ENCODE assay signal across 28 cellular contexts in the genomic region with DNA sequence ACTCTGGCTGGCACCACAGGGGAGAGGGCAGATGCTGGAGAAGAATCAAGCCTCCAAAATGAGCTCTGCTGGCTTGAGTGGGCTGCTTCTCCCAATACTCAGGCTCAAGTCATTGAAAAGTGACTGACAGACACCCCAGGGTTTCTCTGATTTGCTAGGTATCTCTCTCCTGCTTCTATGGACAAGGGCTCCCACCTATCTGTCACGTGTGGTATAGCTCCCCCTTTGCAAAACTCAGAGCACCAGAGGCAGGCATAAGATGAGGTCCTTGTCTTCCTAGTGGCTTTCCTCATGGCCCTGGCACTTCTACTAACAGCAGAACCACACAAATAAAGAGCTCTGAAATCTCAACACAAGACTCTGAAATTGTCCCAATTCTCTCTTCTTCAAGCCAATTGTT.
DNase-seq lines count a peak whose midpoint lies in the region; ATAC-seq, FAIRE-seq and TF ChIP-seq lines count a peak whose summit lies in the region.
"Had no signal": no experiment of that assay in that cellular context is flagged by ENCODE, and none has a peak within 500 bp of the region (broad histone marks: within the 10 kb centered on the region; RNA-seq: fewer than 3 reads in every experiment).

No MANE protein-coding gene starts in this region.

- no peaks in the 10 kb centered on the region for H3K4me1 Mint-ChIP-seq in activated CD8-positive, alpha-beta T cell treated with anti-CD3 and anti-CD28 coated beads, Interleukin-2, amount 10 ng/mL, durations not matched to agents 7 days and 5 days (ENCODE audit: low read depth)
- H3K4me1 Mint-ChIP-seq: activated naive CD8-positive, alpha-beta T cell treated with anti-CD3 and anti-CD28 coated beads for 36 hours had no signal

- no peaks in the 10 kb centered on the region for H3K36me3 ChIP-seq in WERI-Rb-1
- H3K36me3 ChIP-seq: ascending aorta had no signal

- no peak overlapping the region for H3K4me3 Mint-ChIP-seq in activated CD8-positive, alpha-beta T cell treated with anti-CD3 and anti-CD28 coated beads, Interleukin-2, amount 10 ng/mL, durations not matched to agents 7 days and 5 days
- H3K4me3 Mint-ChIP-seq: activated CD4-positive, alpha-beta memory T cell treated with anti-CD3 and anti-CD28 coated beads for 36 hours; activated naive CD8-positive, alpha-beta T cell treated with anti-CD3 and anti-CD28 coated beads for 36 hours; memory B cell had no signal

- H3K9me3 ChIP-seq in WERI-Rb-1 (ENCODE audit: severe bottlenecking): peaks cover 16% of the 10 kb centered on the region

- H3K36me3 Mint-ChIP-seq in activated CD8-positive, alpha-beta T cell treated with anti-CD3 and anti-CD28 coated beads, Interleukin-2, amount 10 ng/mL, durations not matched to agents 7 days and 5 days (ENCODE audit: low read depth): no peaks in the 10 kb centered on the region
- H3K36me3 Mint-ChIP-seq: activated CD4-positive, alpha-beta memory T cell treated with anti-CD3 and anti-CD28 coated beads for 36 hours; activated naive CD8-positive, alpha-beta T cell treated with anti-CD3 and anti-CD28 coated beads for 36 hours had no signal

- FAIRE-seq in H54 (lab: Jason Lieb, UNC): no peak
- FAIRE-seq: small intestine, urothelium cell line had no signal

- peak; percentile 0; the same call in 1 of the 2 replicates for TF ChIP-seq CTCF in AG09319 (IDR thresholded peaks at IDR 0.05; ENCODE audit: low read depth, low read length)
- peak; percentile 11; the same call in 1 of the 2 replicates for TF ChIP-seq CTCF in GM12875 (IDR thresholded peaks at IDR 0.05; ENCODE audit: borderline replicate concordance, insufficient read depth, low read depth, low read length)
- TF ChIP-seq CTCF in WERI-Rb-1 (IDR thresholded peaks at IDR 0.05; ENCODE audit: low read depth, low read length): peak; percentile 64

- H3K27me3 Mint-ChIP-seq in activated CD8-positive, alpha-beta T cell treated with anti-CD3 and anti-CD28 coated beads, Interleukin-2, amount 10 ng/mL, durations not matched to agents 7 days and 5 days (ENCODE audit: low read depth): no peaks in the 10 kb centered on the region
- H3K27me3 Mint-ChIP-seq: activated naive CD8-positive, alpha-beta T cell treated with anti-CD3 and anti-CD28 coated beads for 36 hours; memory B cell had no signal

- POLR2A ChIA-PET in activated CD8-positive, alpha-beta T cell treated with anti-CD3 and anti-CD28 coated beads, Interleukin-2, amount 10 ng/mL, durations not matched to agents 7 days and 5 days (lab: Charles Lee): no interaction called here

- H3K27ac ChIP-seq in WERI-Rb-1: no peak overlapping the region
- H3K27ac ChIP-seq: ascending aorta, C4-2B had no signal

- CTCF ChIA-PET in activated CD8-positive, alpha-beta T cell treated with anti-CD3 and anti-CD28 coated beads, Interleukin-2, amount 10 ng/mL, durations not matched to agents 7 days and 5 days (lab: Charles Lee): interaction anchor here (1.1 kb wide), 1 partner anchor 321 kb away, joined by 5 read pairs; no protein-coding TSS in a partner anchor

- no peak for DNase-seq in AG09319 (ENCODE audit: extremely low read depth, low read depth)
- DNase-seq in WERI-Rb-1: no peak
- peak; percentile 49 for DNase-seq in iPS-NIHi11 (ENCODE audit: low spot score)
- DNase-seq in H54 (ENCODE audit: insufficient read length, low spot score): no peak
- no peak for DNase-seq in HPDE6-E6E7 (ENCODE audit: extremely low spot score)
- DNase-seq in activated CD8-positive, alpha-beta T cell treated with anti-CD3 and anti-CD28 coated beads, Interleukin-2, amount 10 ng/mL, durations not matched to agents 7 days and 5 days: no peak
- DNase-seq: activated CD4-positive, alpha-beta memory T cell treated with anti-CD3 and anti-CD28 coated beads for 36 hours; activated naive CD8-positive, alpha-beta T cell treated with anti-CD3 and anti-CD28 coated beads for 36 hours; Calu3; central memory CD4-positive, alpha-beta T cell; dermis blood vessel endothelial cell; EL; IMR-90; NCI-H1105 treated with DMSO at 0.1 percent for 48 hours; NCI-H2029 treated with DMSO at 0.1 percent for 48 hours; NCI-H226; NCI-H82; small intestine; substantia nigra; T-helper 9 cell had no signal

- H3K4me3 ChIP-seq in GM12875 (ENCODE audit: low read depth, low read length) (no peak overlapping the region), WERI-Rb-1 (ENCODE audit: low read depth, low read length) (no peak overlapping the region)
- H3K4me3 ChIP-seq: ascending aorta had no signal

- peaks cover 12% of the 10 kb centered on the region for H3K9me3 Mint-ChIP-seq in activated CD8-positive, alpha-beta T cell treated with anti-CD3 and anti-CD28 coated beads, Interleukin-2, amount 10 ng/mL, durations not matched to agents 7 days and 5 days (ENCODE audit: insufficient read depth)

- TF ChIP-seq POLR2A in H54 (IDR thresholded peaks at IDR 0.05; ENCODE audit: low read depth, low read length): no peak

- no peak overlapping the region for H3K27ac Mint-ChIP-seq in activated CD8-positive, alpha-beta T cell treated with anti-CD3 and anti-CD28 coated beads, Interleukin-2, amount 10 ng/mL, durations not matched to agents 7 days and 5 days
- H3K27ac Mint-ChIP-seq: activated CD4-positive, alpha-beta memory T cell treated with anti-CD3 and anti-CD28 coated beads for 36 hours; activated naive CD8-positive, alpha-beta T cell treated with anti-CD3 and anti-CD28 coated beads for 36 hours; activated T-helper 2 cell treated with anti-CD3 and anti-CD28 coated beads, Interferon-gamma antibody, Interleukin-2, Interleukin-4, amounts not matched to agents 10 μg/mL and 5 μg/mL and 100 μg/mL, durations not matched to agents 14 hours and 24 hours and 36 hours; memory B cell had no signal

- ATAC-seq in esophagus mucosa: no peak
- ATAC-seq in activated CD8-positive, alpha-beta T cell treated with anti-CD3 and anti-CD28 coated beads, Interleukin-2, amount 10 ng/mL, durations not matched to agents 7 days and 5 days: no peak
- ATAC-seq: Right ventricle myocardium inferior had no signal

- H3K27me3 ChIP-seq in WERI-Rb-1 (ENCODE audit: insufficient read depth, low read depth, severe bottlenecking): no peaks in the 10 kb centered on the region
- H3K27me3 ChIP-seq: ascending aorta had no signal

Comparison
In these comparisons a context has a peak if more than half of its experiments do, and no peak if none do; other contexts are left out.
1. CTCF ChIP-seq: peak in every context shown above with its lines; median percentile 64 in WERI-Rb-1; 11 in GM12875; 0 in AG09319.